In the genomic region with DNA sequence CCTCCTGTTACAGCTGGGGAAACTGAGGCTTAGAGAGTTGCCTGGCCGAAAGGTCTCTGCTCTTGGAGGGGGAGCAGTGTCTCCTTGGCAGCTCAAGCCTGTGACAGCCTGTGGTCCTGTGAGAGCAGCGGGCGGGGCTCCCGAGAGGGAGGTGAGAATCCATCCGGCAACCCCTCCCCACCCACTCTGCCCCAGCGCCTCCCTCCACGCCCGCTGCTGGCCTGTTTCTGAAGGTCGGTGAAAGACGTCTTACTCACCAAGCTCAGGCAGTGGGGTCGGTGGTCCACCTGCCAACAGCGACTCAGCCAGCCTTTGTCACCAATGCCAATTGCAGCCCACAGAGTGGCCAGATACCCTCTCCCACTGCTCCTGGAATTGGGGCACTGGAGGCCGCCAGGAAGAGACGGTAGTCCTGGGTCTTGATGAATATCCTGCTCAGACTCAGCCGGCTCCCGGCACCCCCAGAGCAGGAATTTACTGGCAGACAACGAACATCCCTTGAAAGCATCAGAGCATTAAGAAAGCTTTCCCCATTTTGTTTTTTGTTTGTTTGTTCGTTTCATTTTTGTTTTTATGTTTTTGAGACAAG, we compare ENCODE assay signal across 1 cellular context.
A peak's percentile ranks its signal among the peaks of the same experiment; 100 is the strongest.
TF ChIP-seq lines count a peak whose summit lies in the region.

No MANE protein-coding gene starts in this region.

TF ChIP-seq in K562, 482 proteins besides CTCF, POLR2A, EP300 and RAD21:
- TF ChIP-seq KLF10 (CRISPR knock-in tag; IDR thresholded peaks at IDR 0.05), result no peak
- TF ChIP-seq SMARCE1 (IDR thresholded peaks at IDR 0.05), result 0 out of 2 replicates have a peak, but pooled peaks have one; percentile 6
- peak; percentile 51; the same call in 1 of the 2 replicates for TF ChIP-seq ZBTB7A (IDR thresholded peaks at IDR 0.05; ENCODE audit: borderline replicate concordance, control insufficient read depth, low read depth, low read length)
- 0 out of 2 replicates have a peak, but pooled peaks have one; percentile 4 for TF ChIP-seq GABPB1 (CRISPR knock-in tag; IDR thresholded peaks at IDR 0.05)
- TF ChIP-seq TFAM (CRISPR knock-in tag; conservative IDR thresholded peaks at IDR 0.05), result no peak
- no peak for TF ChIP-seq E2F8 (IDR thresholded peaks at IDR 0.05; ENCODE audit: low read depth, partially characterized antibody)
- TF ChIP-seq, protein P1, sequence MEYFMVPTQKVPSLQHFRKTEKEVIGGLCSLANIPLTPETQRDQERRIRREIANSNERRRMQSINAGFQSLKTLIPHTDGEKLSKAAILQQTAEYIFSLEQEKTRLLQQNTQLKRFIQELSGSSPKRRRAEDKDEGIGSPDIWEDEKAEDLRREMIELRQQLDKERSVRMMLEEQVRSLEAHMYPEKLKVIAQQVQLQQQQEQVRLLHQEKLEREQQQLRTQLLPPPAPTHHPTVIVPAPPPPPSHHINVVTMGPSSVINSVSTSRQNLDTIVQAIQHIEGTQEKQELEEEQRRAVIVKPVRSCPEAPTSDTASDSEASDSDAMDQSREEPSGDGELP (CRISPR knock-in tag; IDR thresholded peaks at IDR 0.05; ENCODE audit: borderline replicate concordance), result 0 out of 2 replicates have a peak, but pooled peaks have one; percentile 7
- 0 out of 2 replicates have a peak, but pooled peaks have one; percentile 12 for TF ChIP-seq ZNF143 (CRISPR knock-in tag; IDR thresholded peaks at IDR 0.05)
- TF ChIP-seq, protein P2, sequence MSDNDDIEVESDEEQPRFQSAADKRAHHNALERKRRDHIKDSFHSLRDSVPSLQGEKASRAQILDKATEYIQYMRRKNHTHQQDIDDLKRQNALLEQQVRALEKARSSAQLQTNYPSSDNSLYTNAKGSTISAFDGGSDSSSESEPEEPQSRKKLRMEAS (CRISPR knock-in tag; IDR thresholded peaks at IDR 0.05), result peak; percentile 6; the same call in 1 of the 2 replicates
- TF ChIP-seq ZNF764 (CRISPR knock-in tag; IDR thresholded peaks at IDR 0.05; ENCODE audit: low read depth), result no peak
- TF ChIP-seq PATZ1 (CRISPR knock-in tag; IDR thresholded peaks at IDR 0.05; ENCODE audit: borderline replicate concordance), result no peak
